1 cellular context compared by ENCODE assay signal in genomic region chr12:109757671-109758265, GRCh38.
TF ChIP-seq lines count a peak whose summit lies in the region.

No MANE protein-coding gene starts in this region.

TF ChIP-seq in H1, 55 proteins besides CTCF, POLR2A, EP300 and RAD21:
- TF ChIP-seq SP2 (IDR thresholded peaks at IDR 0.05; ENCODE audit: low read length): no peak
- no peak for TF ChIP-seq CHD2 (IDR thresholded peaks at IDR 0.05; ENCODE audit: low read length)
- no peak for TF ChIP-seq NRF1 (IDR thresholded peaks at IDR 0.05; ENCODE audit: low read depth, low read length)
- TF ChIP-seq SP4 (IDR thresholded peaks at IDR 0.05; ENCODE audit: low read length): no peak
- TF ChIP-seq TAF1 (IDR thresholded peaks at IDR 0.05; ENCODE audit: low read depth, low read length): no peak
- TF ChIP-seq SIRT6 (IDR thresholded peaks at IDR 0.05; ENCODE audit: low read length): no peak
- TF ChIP-seq GABPA (IDR thresholded peaks at IDR 0.05; ENCODE audit: borderline replicate concordance, insufficient read depth, low read length): no peak
- TF ChIP-seq BRCA1 (IDR thresholded peaks at IDR 0.05; ENCODE audit: low read depth, low read length): no peak
- no peak for TF ChIP-seq E2F6 (IDR thresholded peaks at IDR 0.05)
- no peak for TF ChIP-seq CEBPB (IDR thresholded peaks at IDR 0.05; ENCODE audit: low read depth, low read length)
- no peak for TF ChIP-seq BACH1 (IDR thresholded peaks at IDR 0.05; ENCODE audit: low read length)
- TF ChIP-seq MAX (IDR thresholded peaks at IDR 0.05): no peak
- TF ChIP-seq CHD7 (IDR thresholded peaks at IDR 0.05; ENCODE audit: insufficient replicate concordance, low read length): no peak
- no peak for TF ChIP-seq CTBP2 (IDR thresholded peaks at IDR 0.05; ENCODE audit: borderline replicate concordance, insufficient read depth, insufficient read length, low read length)
- TF ChIP-seq SP1 (IDR thresholded peaks at IDR 0.05; ENCODE audit: low read depth, low read length): no peak
- TF ChIP-seq HDAC2 (IDR thresholded peaks at IDR 0.05; ENCODE audit: borderline replicate concordance in 1 of 2, low read depth in 2 of 2, low read length in 2 of 2): no peak
